ENCODE assay signal across 8 cellular contexts in the genomic region with DNA sequence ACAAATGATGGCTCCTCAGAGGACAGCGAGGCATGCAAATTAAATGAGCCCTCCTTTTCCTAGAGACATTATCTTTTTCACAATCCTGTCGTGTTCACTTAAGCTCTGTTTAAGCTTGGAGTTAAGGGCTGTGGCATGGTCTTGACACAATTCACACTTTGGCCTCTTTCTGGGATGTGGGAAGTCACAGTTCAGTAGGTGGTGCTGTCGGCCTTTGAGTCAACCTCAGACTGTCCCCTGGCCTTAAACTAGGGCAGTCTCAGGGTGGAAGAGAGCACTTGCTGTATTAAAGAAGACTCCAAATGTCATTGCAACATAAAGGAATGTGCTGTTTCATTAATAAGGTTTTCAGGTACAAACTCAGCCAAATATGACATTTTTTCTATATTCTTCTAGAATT.
DNase-seq lines count a peak whose midpoint lies in the region; ATAC-seq, FAIRE-seq and TF ChIP-seq lines count a peak whose summit lies in the region.

No MANE protein-coding gene starts in this region.

- H3K79me1 ChIP-seq in H9 (ENCODE audit: insufficient read depth, low read depth, low read length, poor library complexity, severe bottlenecking) (no peaks in the 10 kb centered on the region), H1 (ENCODE audit: low read depth, low read length) (no peaks in the 10 kb centered on the region)

- H3K79me2 ChIP-seq in H9 (ENCODE audit: insufficient read depth, low read length) (no peaks in the 10 kb centered on the region), H1 (ENCODE audit: control insufficient read depth in 1 of 2, insufficient read depth in 2 of 2, low read length in 2 of 2) (no peaks in the 10 kb centered on the region)

- H3K56ac ChIP-seq in H9 (ENCODE audit: insufficient read length, low read depth, low read length) (no peak overlapping the region), H1 (replicated peaks; ENCODE audit: insufficient read length, low read depth, low read length) (no peak overlapping the region)

- no peak overlapping the region for H3K27ac Mint-ChIP-seq in H9

- FAIRE-seq in H1 (lab: Jason Lieb, UNC) (no peak), pancreas (lab: Jason Lieb, UNC) (no peak)

- H2BK12ac ChIP-seq in H9 (ENCODE audit: insufficient read length, low read depth, low read length) (no peak overlapping the region), H1 (ENCODE audit: low read depth, low read length) (no peak overlapping the region)

- H3K27me3 Mint-ChIP-seq in H9 (ENCODE audit: low read depth) = no peaks in the 10 kb centered on the region; the same call in 1 of the 2 replicates

- DNase-seq in cardiac muscle cell (ENCODE audit: low read depth in 1 of 2, low spot score in 1 of 2) (peak; percentile 52 to 67), cardiac septum (ENCODE audit: low spot score) (no peak), H9 (peak; percentile 63), NCI-H526 (lab: John Stamatoyannopoulos, UW) (peak; percentile 21 to 85), H1 (ENCODE audit: low read depth in 1 of 2, low spot score in 2 of 2) (peak; percentile 31 to 59), pancreas (no peak), NCI-H2171 treated with DMSO at 0.1 percent for 48 hours (lab: John Stamatoyannopoulos, UW) (no peak)
- no peak for DNase-seq in activated CD4-positive, CD25-positive, alpha-beta regulatory T cell (lab: John Stamatoyannopoulos, UW)

- peak in 3 of 4 donors; percentile 28 to 47 (median 46) for ATAC-seq in pancreas

- H3K4me1 Mint-ChIP-seq in H9 = peaks cover 8 to 12% of the 10 kb centered on the region in 2 experiments; a peak in 3 of 4 replicates

- CTCF ChIA-PET in H1 (lab: Charles Lee; ENCODE audit: partially characterized antibody) = interaction anchor here (0.6 to 5.5 kb wide), 48 partner anchors 9 to 1763 kb away, joined by 3 to 26 read pairs (median 4); no protein-coding TSS in a partner anchor

- TF ChIP-seq EP300 in H1 (IDR thresholded peaks at IDR 0.05; ENCODE audit: borderline replicate concordance in 1 of 2, low read depth in 2 of 2, low read length in 2 of 2) = no peak

- H3K18ac ChIP-seq in H9 (ENCODE audit: insufficient read length, low read depth, low read length) (no peak overlapping the region), H1 (ENCODE audit: extremely low read depth, low read length) (no peak overlapping the region)

- peak; percentile 34 for TF ChIP-seq CTCF in cardiac muscle cell (IDR thresholded peaks at IDR 0.05; ENCODE audit: low read depth, low read length)
- peak; percentile 73 for TF ChIP-seq CTCF in H9 (conservative IDR thresholded peaks at IDR 0.05)
- peak; percentile 67 to 82 (median 80) for TF ChIP-seq CTCF in H1 (IDR thresholded peaks at IDR 0.05; ENCODE audit: control extremely low read depth in 1 of 3, insufficient read depth in 1 of 3, low read depth in 1 of 3, low read length in 3 of 3)
- TF ChIP-seq CTCF in pancreas (IDR thresholded peaks at IDR 0.05) = no peak

- H3K4me3 Mint-ChIP-seq in H9 = no peak overlapping the region

- H3K9ac ChIP-seq in H9 (ENCODE audit: extremely low read depth, insufficient read length, low read length) = no peak overlapping the region
- no peak overlapping the region for H3K9ac ChIP-seq in H1 (replicated peaks in 1 of 4; ENCODE audit: extremely low read depth in 1 of 4, low read depth in 3 of 4, low read length in 3 of 4)

- H3K36me3 ChIP-seq in cardiac muscle cell (no peaks in the 10 kb centered on the region), H1 (ENCODE audit: control insufficient read depth in 2 of 4, insufficient read depth in 4 of 4, low read length in 3 of 4) (no peaks in the 10 kb centered on the region), pancreas (no peaks in the 10 kb centered on the region)

- H3K4me2 ChIP-seq in H9 (ENCODE audit: insufficient read depth, insufficient read length, low read length) = no peak overlapping the region
- H3K4me2 ChIP-seq in H1 (ENCODE audit: insufficient read depth in 1 of 2, low read depth in 2 of 2, low read length in 2 of 2) = no peak overlapping the region

- no peak for TF ChIP-seq POLR2A in H1 (IDR thresholded peaks at IDR 0.05; ENCODE audit: control extremely low read depth in 1 of 2, low read depth in 2 of 2, low read length in 2 of 2)

- no peak overlapping the region for H2BK5ac ChIP-seq in H9 (ENCODE audit: insufficient read length, low read length)
- no peak overlapping the region for H2BK5ac ChIP-seq in H1 (ENCODE audit: low read depth, low read length)

- H3T11ph ChIP-seq in H9 (ENCODE audit: low read length) = no peak overlapping the region

- no peaks in the 10 kb centered on the region for H3K4me1 ChIP-seq in cardiac muscle cell (ENCODE audit: low read depth)
- H3K4me1 ChIP-seq in H9 (ENCODE audit: insufficient read depth, low read length) = no peaks in the 10 kb centered on the region
- H3K4me1 ChIP-seq in H1 (replicated peaks in 1 of 4; ENCODE audit: control insufficient read depth in 3 of 4, insufficient read depth in 4 of 4, low read length in 3 of 4) = peaks cover 0 to 2% (median 0%) of the 10 kb centered on the region in 4 experiments; a peak in 1 of 7 replicates
- no peaks in the 10 kb centered on the region for H3K4me1 ChIP-seq in pancreas

- H4K8ac ChIP-seq in H9 (replicated peaks; ENCODE audit: insufficient read length, low read depth, low read length) = no peak overlapping the region
- no peak overlapping the region for H4K8ac ChIP-seq in H1 (ENCODE audit: extremely low read depth, insufficient read depth, low read length)

- no peak overlapping the region for H2BK120ac ChIP-seq in H9 (ENCODE audit: low read depth, low read length, poor library complexity, severe bottlenecking)
- no peak overlapping the region for H2BK120ac ChIP-seq in H1 (replicated peaks; ENCODE audit: low read depth, low read length)

- no peaks in the 10 kb centered on the region for H3K9me3 Mint-ChIP-seq in H9

- H3K27me3 ChIP-seq in cardiac muscle cell (no peaks in the 10 kb centered on the region), H9 (ENCODE audit: insufficient read depth, low read length) (no peaks in the 10 kb centered on the region; the same call in 1 of the 2 replicates), H1 (replicated peaks in 1 of 4; ENCODE audit: control insufficient read depth in 3 of 4, extremely low read depth in 1 of 4, insufficient read depth in 3 of 4, low read length in 3 of 4) (no peaks in the 10 kb centered on the region), pancreas (no peaks in the 10 kb centered on the region)

- no peaks in the 10 kb centered on the region for H4K20me1 ChIP-seq in H9 (ENCODE audit: control insufficient read depth, insufficient read depth, insufficient read length)
- no peaks in the 10 kb centered on the region for H4K20me1 ChIP-seq in H1 (replicated peaks in 1 of 2; ENCODE audit: control insufficient read depth in 1 of 2, insufficient read depth in 2 of 2, low read length in 2 of 2)

- H2BK20ac ChIP-seq in H9 (ENCODE audit: low read depth, low read length, poor library complexity, severe bottlenecking) (no peak overlapping the region), H1 (ENCODE audit: low read length) (no peak overlapping the region)

- H2BK15ac ChIP-seq in H9 (ENCODE audit: low read depth, low read length) (no peak overlapping the region), H1 (ENCODE audit: low read length) (no peak overlapping the region)

- H4K91ac ChIP-seq in H9 (ENCODE audit: insufficient read length, low read depth, low read length) (no peak overlapping the region), H1 (replicated peaks; ENCODE audit: insufficient read length, low read length) (no peak overlapping the region)

- H2AFZ ChIP-seq in H9 (ENCODE audit: low read length) (no peak overlapping the region), H1 (ENCODE audit: low read length) (no peak overlapping the region)

- H3K23ac ChIP-seq in H9 (ENCODE audit: insufficient read length, low read depth, low read length) (no peak overlapping the region), H1 (ENCODE audit: insufficient read length) (no peak overlapping the region)

- H3K14ac ChIP-seq in H9 (ENCODE audit: insufficient read depth, low read length) (no peak overlapping the region), H1 (ENCODE audit: insufficient read length) (no peak overlapping the region)

- POLR2A ChIA-PET in H1 (lab: Charles Lee; ENCODE audit: partially characterized antibody) = no interaction called here

- H3K27ac ChIP-seq in cardiac muscle cell (no peak overlapping the region), H9 (ENCODE audit: insufficient read length, low read depth, low read length) (no peak overlapping the region), H1 (ENCODE audit: low read depth, low read length) (no peak overlapping the region), pancreas (no peak overlapping the region)

- intact Hi-C loops in cardiac septum (cut with DNase I) = loop anchor here (10.0 kb wide), 1 partner anchor 442 kb away; no protein-coding TSS in a partner anchor
- intact Hi-C loops in pancreas (cut with DNase I) = no loop called here

- WGBS in H9 (ENCODE audit: extremely low coverage, insufficient read length, low lambda C conversion rate) = no CpG with 5 or more reads among the region's 3 CpGs
- WGBS in H1 (ENCODE audit: extremely low coverage in 1 of 2, insufficient coverage in 1 of 2, insufficient read length in 1 of 2, insufficient replicate concordance in 2 of 2, low coverage in 1 of 2, low lambda C conversion rate in 2 of 2, missing lambda C conversion rate in 1 of 2), 2 experiments = 43% methylated on average over 3 of the region's 3 CpGs; no CpG with 5 or more reads in 1 of the 2 experiments
- WGBS in pancreas, 2 donors = 41 to 52% methylated on average over 3 of the region's 3 CpGs

- H2AK5ac ChIP-seq in H9 (ENCODE audit: insufficient read length, low read length) (no peak overlapping the region), H1 (ENCODE audit: low read depth, low read length) (no peak overlapping the region)

- H3K4me3 ChIP-seq in cardiac muscle cell = no peak overlapping the region
- H3K4me3 ChIP-seq in H1 (ENCODE audit: extremely low read depth in 1 of 4, insufficient read depth in 2 of 4, low read depth in 3 of 4, low read length in 4 of 4) = no peak overlapping the region
- H3K4me3 ChIP-seq in pancreas = no peak overlapping the region

- TF ChIP-seq RAD21 in H1 (IDR thresholded peaks at IDR 0.05 in 1 of 2, conservative IDR thresholded peaks at IDR 0.05 in 1 of 2; ENCODE audit: low read depth in 2 of 2, low read length in 2 of 2) = peak; percentile 93 to 95

- H3K23me2 ChIP-seq in H9 (ENCODE audit: insufficient read length, low read depth, low read length, poor library complexity, severe bottlenecking) (no peaks in the 10 kb centered on the region), H1 (ENCODE audit: low read depth, low read length) (no peaks in the 10 kb centered on the region)

- H3K9me3 ChIP-seq in cardiac muscle cell (ENCODE audit: low read depth) = no peaks in the 10 kb centered on the region
- no peaks in the 10 kb centered on the region for H3K9me3 ChIP-seq in H9 (ENCODE audit: control insufficient read depth, low read depth, low read length)
- no peaks in the 10 kb centered on the region for H3K9me3 ChIP-seq in H1 (ENCODE audit: insufficient read depth in 2 of 2, low read depth in 1 of 2, low read length in 1 of 2)
- H3K9me3 ChIP-seq in pancreas = no peaks in the 10 kb centered on the region

- H4K5ac ChIP-seq in H9 (ENCODE audit: insufficient read length, low read depth, low read length) (no peak overlapping the region), H1 (ENCODE audit: insufficient read length, low read depth, low read length) (no peak overlapping the region)

- H3K36me3 Mint-ChIP-seq in H9 (ENCODE audit: insufficient read depth in 1 of 3, low read depth in 3 of 3) = no peaks in the 10 kb centered on the region

- no peak overlapping the region for H3K4ac ChIP-seq in H9 (ENCODE audit: low read depth, low read length)
- no peak overlapping the region for H3K4ac ChIP-seq in H1 (replicated peaks; ENCODE audit: insufficient read length, low read depth, low read length)

Comparison
In these comparisons a context has a peak if more than half of its experiments do, and no peak if none do; other contexts are left out.
1. DNase-seq: peak in cardiac muscle cell (2 of 2), H9 (single experiment), NCI-H526 (2 of 2) and H1 (2 of 2); none in cardiac septum (single experiment), pancreas (0 of 6), activated CD4-positive, CD25-positive, alpha-beta regulatory T cell (0 of 4) and NCI-H2171 treated with DMSO at 0.1 percent for 48 hours (single experiment).
2. CTCF ChIP-seq: peak in cardiac muscle cell (single experiment), H9 (single experiment) and H1 (3 of 3); none in pancreas (0 of 4).